Comparison of ENCODE assay signal across 31 cellular contexts in the genomic region with DNA sequence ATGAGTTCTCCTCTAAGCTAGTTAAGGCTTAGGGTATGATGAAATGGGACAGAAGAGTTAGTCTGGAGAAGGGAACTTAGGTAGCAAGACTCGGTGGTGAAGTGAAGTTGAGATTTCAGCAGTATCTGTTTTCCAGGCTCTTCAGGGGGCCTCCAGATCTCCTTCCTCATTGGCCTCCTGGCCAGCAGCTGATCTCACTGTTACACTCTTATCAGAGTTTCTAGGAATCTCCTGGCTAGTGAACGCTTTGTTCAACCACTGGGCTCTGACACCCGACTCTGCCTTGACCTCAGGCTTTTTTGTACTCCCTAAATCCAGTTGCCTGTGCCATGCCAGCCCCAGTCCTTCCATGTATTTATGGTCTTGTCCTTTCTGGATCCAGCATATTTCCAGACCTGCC.
"Had no signal": no experiment of that assay in that cellular context is flagged by ENCODE, and none has a peak within 500 bp of the region (broad histone marks: within the 10 kb centered on the region; RNA-seq: fewer than 3 reads in every experiment).

No MANE protein-coding gene starts in this region.

- H3K36me3 ChIP-seq: adrenal gland, breast epithelium, MG63, SJCRH30 had no signal

- H3K27ac Mint-ChIP-seq: activated CD4-positive, alpha-beta T cell treated with anti-CD3 and anti-CD28 coated beads for 36 hours; activated CD4-positive, alpha-beta T cell treated with anti-CD3 and anti-CD28 coated beads, Interleukin-2, amount 10 ng/mL, durations not matched to agents 7 days and 5 days; activated CD8-positive, alpha-beta T cell treated with anti-CD3 and anti-CD28 coated beads, Interleukin-2, amount 10 ng/mL, durations not matched to agents 7 days and 5 days; activated naive CD4-positive, alpha-beta T cell treated with anti-CD3 and anti-CD28 coated beads for 36 hours; activated naive CD4-positive, alpha-beta T cell treated with anti-CD3 and anti-CD28 coated beads, Interleukin-2, amount 50 U/mL, for 72 hours; activated T-cell treated with anti-CD3 and anti-CD28 coated beads, Interleukin-2, amount 50 U/mL, for 24 hours; activated T-helper 1 cell treated with anti-CD3 and anti-CD28 coated beads, Interleukin-12 subunit alpha, Interleukin-12 subunit beta, Interleukin-2, Interleukin-4 antibody, amounts not matched to agents 30 ng/mL and 10 ng/mL and 1 ng/mL, durations not matched to agents 14 hours and 24 hours and 36 hours; T-helper 1 cell treated with Interleukin-12 subunit alpha and Interleukin-12 subunit beta and Interleukin-4 antibody, amounts not matched to agents 30 μg/mL and 1 μg/mL, for 36 hours; T-helper 2 cell treated with Interferon-gamma antibody and Interleukin-4, amounts not matched to agents 5 μg/mL and 100 μg/mL, for 36 hours; WTC11 had no signal

- H3K27ac ChIP-seq: adrenal gland, body of pancreas, breast epithelium, RWPE1, SJCRH30, SK-N-MC had no signal

- H3K9me3 ChIP-seq: adrenal gland, body of pancreas, breast epithelium, MG63, SJCRH30 had no signal

- H3K27me3 Mint-ChIP-seq: activated CD4-positive, alpha-beta T cell treated with anti-CD3 and anti-CD28 coated beads, Interleukin-2, amount 10 ng/mL, durations not matched to agents 7 days and 5 days; activated T-cell treated with anti-CD3 and anti-CD28 coated beads, Interleukin-2, amount 50 U/mL, for 24 hours had no signal

- H3K9me3 Mint-ChIP-seq: activated CD4-positive, alpha-beta T cell treated with anti-CD3 and anti-CD28 coated beads, Interleukin-2, amount 10 ng/mL, durations not matched to agents 7 days and 5 days; activated naive CD4-positive, alpha-beta T cell treated with anti-CD3 and anti-CD28 coated beads for 36 hours; activated T-cell treated with anti-CD3 and anti-CD28 coated beads, Interleukin-2, amount 50 U/mL, for 24 hours; activated T-helper 1 cell treated with anti-CD3 and anti-CD28 coated beads, Interleukin-12 subunit alpha, Interleukin-12 subunit beta, Interleukin-2, Interleukin-4 antibody, amounts not matched to agents 30 ng/mL and 10 ng/mL and 1 ng/mL, durations not matched to agents 14 hours and 24 hours and 36 hours; T-helper 1 cell treated with Interleukin-12 subunit alpha and Interleukin-12 subunit beta and Interleukin-4 antibody, amounts not matched to agents 30 μg/mL and 1 μg/mL, for 36 hours; T-helper 2 cell treated with Interferon-gamma antibody and Interleukin-4, amounts not matched to agents 5 μg/mL and 100 μg/mL, for 36 hours; WTC11 had no signal

- H3K4me3 ChIP-seq: adrenal gland, body of pancreas, breast epithelium, MG63, SJCRH30, SK-N-MC had no signal

- H3K4me1 ChIP-seq: adrenal gland, breast epithelium, SJCRH30 had no signal

- H3K36me3 Mint-ChIP-seq: activated naive CD4-positive, alpha-beta T cell treated with anti-CD3 and anti-CD28 coated beads, Interleukin-2, amount 50 U/mL, for 72 hours; WTC11 had no signal

- DNase-seq: activated CD4-positive, alpha-beta T cell treated with anti-CD3 and anti-CD28 coated beads for 36 hours; activated CD4-positive, alpha-beta T cell treated with anti-CD3 and anti-CD28 coated beads, Interleukin-2, amount 10 ng/mL, durations not matched to agents 7 days and 5 days; activated CD4-positive, alpha-beta T cell treated with anti-CD3 and anti-CD28 coated beads, Interleukin-2, amount 50 U/mL, for 48 hours; activated CD8-positive, alpha-beta T cell treated with anti-CD3 and anti-CD28 coated beads, Interleukin-2, amount 10 ng/mL, durations not matched to agents 7 days and 5 days; activated gamma-delta T cell treated with Interleukin-2 at 50 U/mL for 16 hours; activated naive CD4-positive, alpha-beta T cell treated with anti-CD3 and anti-CD28 coated beads for 36 hours; activated T-cell treated with anti-CD3 and anti-CD28 coated beads, Interleukin-2, amount 50 U/mL, for 24 hours; adrenal gland; body of pancreas; caudate nucleus; Kasumi-1; KG1; MG63; MV-4-11; NCI-H1092; NCI-H1436 treated with DMSO at 0.1 percent for 48 hours; NCI-H1694 treated with DMSO at 0.1 percent for 48 hours; NCI-H2029; NCI-H345; NCI-H524 treated with DMSO at 0.1 percent for 48 hours; PC-3; SHP77; SJCRH30 had no signal

- H3K4me3 Mint-ChIP-seq: activated CD4-positive, alpha-beta T cell treated with anti-CD3 and anti-CD28 coated beads for 36 hours; activated CD4-positive, alpha-beta T cell treated with anti-CD3 and anti-CD28 coated beads, Interleukin-2, amount 10 ng/mL, durations not matched to agents 7 days and 5 days; activated CD8-positive, alpha-beta T cell treated with anti-CD3 and anti-CD28 coated beads, Interleukin-2, amount 10 ng/mL, durations not matched to agents 7 days and 5 days; activated naive CD4-positive, alpha-beta T cell treated with anti-CD3 and anti-CD28 coated beads for 36 hours; activated T-cell treated with anti-CD3 and anti-CD28 coated beads, Interleukin-2, amount 50 U/mL, for 24 hours; activated T-helper 1 cell treated with anti-CD3 and anti-CD28 coated beads, Interleukin-12 subunit alpha, Interleukin-12 subunit beta, Interleukin-2, Interleukin-4 antibody, amounts not matched to agents 30 ng/mL and 10 ng/mL and 1 ng/mL, durations not matched to agents 14 hours and 24 hours and 36 hours; T-helper 1 cell treated with Interleukin-12 subunit alpha and Interleukin-12 subunit beta and Interleukin-4 antibody, amounts not matched to agents 30 μg/mL and 1 μg/mL, for 36 hours; T-helper 2 cell treated with Interferon-gamma antibody and Interleukin-4, amounts not matched to agents 5 μg/mL and 100 μg/mL, for 36 hours; WTC11 had no signal

- H3K27me3 ChIP-seq: adrenal gland, body of pancreas, breast epithelium, MG63, SJCRH30 had no signal

- H3K4me1 Mint-ChIP-seq: activated CD4-positive, alpha-beta T cell treated with anti-CD3 and anti-CD28 coated beads for 36 hours; activated CD4-positive, alpha-beta T cell treated with anti-CD3 and anti-CD28 coated beads, Interleukin-2, amount 10 ng/mL, durations not matched to agents 7 days and 5 days; WTC11 had no signal
